Comparison of ENCODE assay signal across 19 cellular contexts in the genomic region with DNA sequence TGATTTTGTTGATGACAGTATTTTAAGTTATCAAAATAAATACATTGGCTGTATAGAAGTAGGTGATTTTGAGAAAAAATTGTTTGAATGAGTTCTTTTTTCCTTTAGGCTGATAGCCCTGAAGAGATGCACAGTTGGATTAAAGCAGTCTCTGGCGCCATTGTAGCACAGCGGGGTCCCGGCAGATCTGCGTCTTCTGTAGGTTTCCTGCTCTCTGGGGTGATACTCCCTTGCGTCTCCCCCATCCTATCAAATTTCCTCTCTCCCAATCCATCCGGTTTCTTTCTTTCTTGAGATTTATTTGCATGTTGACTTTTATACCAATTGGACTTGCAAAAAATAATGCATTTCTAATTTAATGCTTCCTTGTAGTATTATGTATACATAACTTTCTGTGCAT. TPM values are rescaled to one million over a fixed set of nuclear protein-coding genes. Genes with fewer than 3 reads are reported as not detected.
DNase-seq lines count a peak whose midpoint lies in the region; ATAC-seq lines count a peak whose summit lies in the region.
"Had no signal": no experiment of that assay in that cellular context is flagged by ENCODE, and none has a peak within 500 bp of the region (broad histone marks: within the 10 kb centered on the region; RNA-seq: fewer than 3 reads in every experiment).

No MANE protein-coding gene starts in this region.

- H3K36me3 Mint-ChIP-seq in activated naive CD8-positive, alpha-beta T cell: peaks cover 6% of the 10 kb centered on the region
- peaks cover 7% of the 10 kb centered on the region for H3K36me3 Mint-ChIP-seq in activated naive CD8-positive, alpha-beta T cell treated with anti-CD3 and anti-CD28 coated beads, Interleukin-2, amount 50 U/mL, for 24 hours (ENCODE audit: low read depth)
- H3K36me3 Mint-ChIP-seq in T-helper 17 cell (ENCODE audit: low read depth) (peaks cover 6% of the 10 kb centered on the region), naive B cell (peaks cover 4 to 7% of the 10 kb centered on the region in 2 donors)

- no peaks in the 10 kb centered on the region for H3K9me3 Mint-ChIP-seq in activated naive CD8-positive, alpha-beta T cell (ENCODE audit: low read depth)
- no peaks in the 10 kb centered on the region for H3K9me3 Mint-ChIP-seq in activated naive CD8-positive, alpha-beta T cell treated with anti-CD3 and anti-CD28 coated beads, Interleukin-2, amount 50 U/mL, for 24 hours
- H3K9me3 Mint-ChIP-seq in naive B cell: peaks cover 0 to 6% (median 4%) of the 10 kb centered on the region in 7 donors

- DNase-seq in activated naive CD8-positive, alpha-beta T cell treated with anti-CD3 and anti-CD28 coated beads, Interleukin-2, amount 50 U/mL, for 24 hours: no peak
- DNase-seq in T-helper 17 cell (no peak), naive B cell (no peak)
- DNase-seq: DMS 273 treated with DMSO at 0.1 percent for 48 hours; GDM1; GOT3; MV-4-11; NCI-H1417; NCI-H187 treated with DMSO at 0.1 percent for 48 hours; NK-92 treated with Interleukin-12 subunit alpha and Interleukin-12 subunit beta, amount 100 ng/mL, for 24 hours; OCI-M1; RPMI8226; SIG-M5 had no signal

- peak overlapping the region; percentile 25 for H3K4me3 Mint-ChIP-seq in activated naive CD8-positive, alpha-beta T cell
- H3K4me3 Mint-ChIP-seq in activated naive CD8-positive, alpha-beta T cell treated with anti-CD3 and anti-CD28 coated beads, Interleukin-2, amount 50 U/mL, for 24 hours: no peak overlapping the region
- H3K4me3 Mint-ChIP-seq in T-helper 17 cell (no peak overlapping the region), naive B cell (peak overlapping the region; percentile 4 to 85 (median 65))

- peaks cover 46% of the 10 kb centered on the region for H3K4me1 Mint-ChIP-seq in activated naive CD8-positive, alpha-beta T cell (ENCODE audit: low read depth)
- peaks cover 36% of the 10 kb centered on the region for H3K4me1 Mint-ChIP-seq in activated naive CD8-positive, alpha-beta T cell treated with anti-CD3 and anti-CD28 coated beads, Interleukin-2, amount 50 U/mL, for 24 hours
- peaks cover 11% of the 10 kb centered on the region for H3K4me1 Mint-ChIP-seq in T-helper 17 cell
- H3K4me1 Mint-ChIP-seq in naive B cell: peaks cover 34 to 72% (median 35%) of the 10 kb centered on the region in 3 donors

- no peaks in the 10 kb centered on the region for H3K9me3 ChIP-seq in T-helper 17 cell (ENCODE audit: control insufficient read depth, low read length, poor library complexity, severe bottlenecking)

- H3K27me3 Mint-ChIP-seq in activated naive CD8-positive, alpha-beta T cell: no peaks in the 10 kb centered on the region
- H3K27me3 Mint-ChIP-seq in activated naive CD8-positive, alpha-beta T cell treated with anti-CD3 and anti-CD28 coated beads, Interleukin-2, amount 50 U/mL, for 24 hours: no peaks in the 10 kb centered on the region
- H3K27me3 Mint-ChIP-seq in T-helper 17 cell: no peaks in the 10 kb centered on the region
- no peaks in the 10 kb centered on the region for H3K27me3 Mint-ChIP-seq in naive B cell

- no peak for ATAC-seq in activated naive CD8-positive, alpha-beta T cell treated with anti-CD3 and anti-CD28 coated beads, Interleukin-2, amount 50 U/mL, for 24 hours
- ATAC-seq in T-helper 17 cell: no peak
- ATAC-seq in naive B cell (ENCODE audit: low read depth in 2 of 2): no peak
- ATAC-seq in GM18909 (IDR thresholded peaks at IDR 0.05; ENCODE audit: poor library complexity, unreplicated experiment): no peak
- no peak for ATAC-seq in HG03095 (IDR thresholded peaks at IDR 0.05; ENCODE audit: unreplicated experiment)
- no peak for ATAC-seq in GM21576 (IDR thresholded peaks at IDR 0.05; ENCODE audit: unreplicated experiment)
- ATAC-seq: GM12878, K562 had no signal

- peak overlapping the region; percentile 64 for H3K27ac Mint-ChIP-seq in activated naive CD8-positive, alpha-beta T cell
- no peak overlapping the region for H3K27ac Mint-ChIP-seq in activated naive CD8-positive, alpha-beta T cell treated with anti-CD3 and anti-CD28 coated beads, Interleukin-2, amount 50 U/mL, for 24 hours
- H3K27ac Mint-ChIP-seq in T-helper 17 cell (peak overlapping the region; percentile 3), naive B cell (peak overlapping the region; percentile 73 to 96 (median 93))

RNA-seq across cellular contexts. Expression of a gene that starts 27.6 kb away (rescaled TPM):
- not detected for total RNA-seq in T-helper 17 cell
- polyA plus RNA-seq in naive B cell (ENCODE audit: low read depth in 6 of 6): not detected
- total RNA-seq: GM12878, K562 had no signal
- polyA plus RNA-seq: GM12878, K562 had no signal

RNA-seq across cellular contexts. Expression of a gene that starts 34.5 kb away (rescaled TPM):
- under 1 TPM; 0.30 to 0.55 TPM for total RNA-seq in T-helper 17 cell
- not detected for polyA plus RNA-seq in naive B cell (ENCODE audit: low read depth in 6 of 6)
- total RNA-seq: GM12878 had no signal

RNA-seq across cellular contexts. Expression of a gene that starts 52.3 kb away (rescaled TPM):
- total RNA-seq in T-helper 17 cell: 10 to 100 TPM; 22.8 to 25.6 TPM
- polyA plus RNA-seq in naive B cell (ENCODE audit: low read depth in 6 of 6): 10 to 100 TPM; 78.2 to 95.7 (median 89.4) TPM

Comparison
In these comparisons a context has a peak if more than half of its experiments do, and no peak if none do; other contexts are left out.
1. H3K4me3 Mint-ChIP-seq: peak in activated naive CD8-positive, alpha-beta T cell (single experiment) and naive B cell (8 of 8); none in activated naive CD8-positive, alpha-beta T cell treated with anti-CD3 and anti-CD28 coated beads, Interleukin-2, amount 50 U/mL, for 24 hours (single experiment) and T-helper 17 cell (single experiment).